9 cellular contexts compared by ENCODE assay signal in the genomic region with DNA sequence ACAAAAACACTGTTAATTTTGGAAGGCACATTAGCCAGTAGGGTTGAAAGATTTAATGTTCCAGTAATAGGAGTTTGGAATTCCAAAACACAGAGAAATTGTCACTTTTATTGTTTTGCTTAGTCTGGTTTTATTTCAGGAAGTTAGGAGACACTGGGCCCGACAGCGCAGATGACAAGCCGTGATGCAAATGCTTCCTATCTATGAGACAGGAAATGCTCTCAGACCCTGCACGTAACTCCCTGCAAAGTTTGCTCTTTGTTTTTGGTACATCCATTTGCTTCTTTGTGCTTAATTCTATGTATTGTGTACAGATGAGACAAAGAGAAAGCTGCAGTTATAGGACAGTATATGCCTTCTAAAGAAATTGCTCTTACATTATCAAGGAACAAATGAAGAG.
DNase-seq lines count a peak whose midpoint lies in the region; ATAC-seq, FAIRE-seq and TF ChIP-seq lines count a peak whose summit lies in the region.
"Had no signal": no experiment of that assay in that cellular context is flagged by ENCODE, and none has a peak within 500 bp of the region (broad histone marks: within the 10 kb centered on the region; RNA-seq: fewer than 3 reads in every experiment).

No MANE protein-coding gene starts in this region.

- peaks cover 40% of the 10 kb centered on the region for H3K4me1 Mint-ChIP-seq in activated T-cell treated with anti-CD3 and anti-CD28 coated beads, Interleukin-2, amount 50 U/mL, for 24 hours (ENCODE audit: low read depth)
- H3K4me1 Mint-ChIP-seq in mesothelial cell of epicardium = peaks cover 38% of the 10 kb centered on the region

- peak overlapping the region; percentile 55 for H3K18ac ChIP-seq in IMR-90 (ENCODE audit: low read depth, low read length)

- H3K27me3 ChIP-seq in IMR-90 (ENCODE audit: control insufficient read depth, insufficient read depth, low read length) = no peaks in the 10 kb centered on the region

- H3K4me3 ChIP-seq in IMR-90 (ENCODE audit: insufficient read depth, low read depth, low read length) = no peak overlapping the region

- ATAC-seq in IMR-90 (ENCODE audit: low read depth) = no peak; the same call in 1 of the 2 replicates
- ATAC-seq: Panc1 had no signal

- H3K79me1 ChIP-seq in IMR-90 (ENCODE audit: low read depth in 1 of 2, low read length in 2 of 2) = no peaks in the 10 kb centered on the region

- no CpG with 5 or more reads among the region's 4 CpGs for WGBS in IMR-90 (ENCODE audit: extremely low coverage in 2 of 2, insufficient read length in 1 of 2), 2 experiments

- H4K5ac ChIP-seq in IMR-90 (ENCODE audit: low read depth, low read length) = peak overlapping the region; percentile 56

- no peak overlapping the region for H4K91ac ChIP-seq in IMR-90 (ENCODE audit: insufficient read depth, low read depth, low read length)

- H2AK9ac ChIP-seq in IMR-90 (replicated peaks; ENCODE audit: low read depth, low read length, poor library complexity) = no peak overlapping the region

- TF ChIP-seq POLR2A in IMR-90 (IDR thresholded peaks at IDR 0.05; ENCODE audit: low read depth, low read length) (no peak), H54 (IDR thresholded peaks at IDR 0.05; ENCODE audit: low read depth, low read length) (no peak)

- DNase-seq in GM10266 (ENCODE audit: extremely low spot score) (peak; percentile 14), IMR-90 (peak; percentile 51), mesothelial cell of epicardium (ENCODE audit: low spot score in 2 of 2, unreplicated experiment in 2 of 2) (no peak), retina (no peak), RPMI8226 (no peak), inferior parietal cortex (ENCODE audit: extremely low spot score) (no peak), H54 (ENCODE audit: insufficient read length, low spot score) (no peak)
- no peak for DNase-seq in activated T-cell treated with anti-CD3 and anti-CD28 coated beads, Interleukin-2, amount 50 U/mL, for 24 hours

- H3K9me3 Mint-ChIP-seq in activated T-cell treated with anti-CD3 and anti-CD28 coated beads, Interleukin-2, amount 50 U/mL, for 24 hours = no peaks in the 10 kb centered on the region
- no peaks in the 10 kb centered on the region for H3K9me3 Mint-ChIP-seq in mesothelial cell of epicardium

- H2BK5ac ChIP-seq in IMR-90 (ENCODE audit: low read depth, low read length, poor library complexity, severe bottlenecking) = peak overlapping the region; percentile 43

- H3K14ac ChIP-seq in IMR-90 (replicated peaks; ENCODE audit: low read depth, low read length) = no peak overlapping the region; the same call in 1 of the 2 replicates

- peak overlapping the region; percentile 73 for H3K27ac Mint-ChIP-seq in activated T-cell treated with anti-CD3 and anti-CD28 coated beads, Interleukin-2, amount 50 U/mL, for 24 hours
- peak overlapping the region; percentile 71 for H3K27ac Mint-ChIP-seq in mesothelial cell of epicardium

- no peak overlapping the region for H2BK15ac ChIP-seq in IMR-90 (ENCODE audit: low read depth, low read length)

- 0 out of 2 replicates have a peak overlapping the region, but pooled peaks have one; percentile 31 for H3K4ac ChIP-seq in IMR-90 (ENCODE audit: low read depth, low read length)

- H3K27ac ChIP-seq in IMR-90 (ENCODE audit: insufficient read depth, low read length) = no peak overlapping the region

- H4K8ac ChIP-seq in IMR-90 (ENCODE audit: low read depth in 2 of 2, low read length in 2 of 2) = peak overlapping the region; percentile 4 to 50; a peak in 3 of 4 replicates

- no peak overlapping the region for H2AFZ ChIP-seq in IMR-90 (replicated peaks; ENCODE audit: low read length, poor library complexity)

- no peak overlapping the region for H2AK5ac ChIP-seq in IMR-90 (ENCODE audit: low read depth, low read length)

- in situ Hi-C loops in IMR-90 (cut with MboI; ENCODE audit: low sequenced_read_pairs) = no loop called here

- no peak overlapping the region for H3K23ac ChIP-seq in IMR-90 (ENCODE audit: low read depth, low read length)

- no peaks in the 10 kb centered on the region for H3K36me3 ChIP-seq in IMR-90 (ENCODE audit: control insufficient read depth, insufficient read depth, low read length)

- no peaks in the 10 kb centered on the region for H3K27me3 Mint-ChIP-seq in activated T-cell treated with anti-CD3 and anti-CD28 coated beads, Interleukin-2, amount 50 U/mL, for 24 hours
- H3K27me3 Mint-ChIP-seq in mesothelial cell of epicardium (ENCODE audit: low read depth) = no peaks in the 10 kb centered on the region

- no peaks in the 10 kb centered on the region for H4K20me1 ChIP-seq in IMR-90 (ENCODE audit: insufficient read depth, low read length)

- intact Hi-C loops in IMR-90 (cut with micrococcal nuclease) = no loop called here

- H3K9me3 ChIP-seq in IMR-90 (ENCODE audit: control insufficient read depth, insufficient read depth, low read length) = no peaks in the 10 kb centered on the region

- no peak overlapping the region for H3K9ac ChIP-seq in IMR-90 (ENCODE audit: low read depth, low read length)

- no peak overlapping the region for H3K56ac ChIP-seq in IMR-90 (ENCODE audit: extremely low read depth, insufficient read depth, low read length)

- no peak for TF ChIP-seq RAD21 in IMR-90 (IDR thresholded peaks at IDR 0.05; ENCODE audit: low read length)

- H2BK20ac ChIP-seq in IMR-90 (ENCODE audit: low read depth, low read length) = peak overlapping the region; percentile 30; the same call in 1 of the 2 replicates

- peak overlapping the region; percentile 4; the same call in 1 of the 2 replicates for H3K4me2 ChIP-seq in IMR-90 (ENCODE audit: low read depth, low read length)

- dilution Hi-C loops in IMR-90 (cut with HindIII; ENCODE audit: low sequenced_read_pairs, unreplicated experiment) = no loop called here

- no peak for FAIRE-seq in H54 (lab: Jason Lieb, UNC)

- no TSS peak for BruUV-seq in IMR-90 (replicated peaks; lab: Mats Ljungman, UMichigan)

- POLR2A ChIA-PET in IMR-90 (lab: Charles Lee; ENCODE audit: unreplicated experiment) = no interaction called here

- H3K4me3 Mint-ChIP-seq in activated T-cell treated with anti-CD3 and anti-CD28 coated beads, Interleukin-2, amount 50 U/mL, for 24 hours = peak overlapping the region; percentile 39
- no peak overlapping the region for H3K4me3 Mint-ChIP-seq in mesothelial cell of epicardium

- TF ChIP-seq CTCF in GM10266 (IDR thresholded peaks at IDR 0.05; ENCODE audit: control insufficient read depth, insufficient read depth, low read depth, missing control alignments) = no peak
- TF ChIP-seq CTCF in IMR-90 (conservative IDR thresholded peaks at IDR 0.05; ENCODE audit: low read depth, low read length) = no peak
- TF ChIP-seq CTCF in mesothelial cell of epicardium (IDR thresholded peaks at IDR 0.05; ENCODE audit: unreplicated experiment) = no peak

- 0 out of 2 replicates have a peak, but pooled peaks cover 3% of the 10 kb centered on the region for H3K9me1 ChIP-seq in IMR-90 (ENCODE audit: insufficient read depth, low read length)

- no peaks in the 10 kb centered on the region for H3K36me3 Mint-ChIP-seq in activated T-cell treated with anti-CD3 and anti-CD28 coated beads, Interleukin-2, amount 50 U/mL, for 24 hours (ENCODE audit: low read depth)
- H3K36me3 Mint-ChIP-seq in mesothelial cell of epicardium = no peaks in the 10 kb centered on the region

- CTCF ChIA-PET in IMR-90 (lab: Yijun Ruan, JAX) = no interaction called here

- peaks cover 8% of the 10 kb centered on the region for H3K4me1 ChIP-seq in IMR-90 (ENCODE audit: control insufficient read depth, insufficient read depth, low read length)

- H2BK120ac ChIP-seq in IMR-90 (ENCODE audit: low read depth, low read length) = 0 out of 2 replicates have a peak overlapping the region, but pooled peaks have one; percentile 13

TF ChIP-seq in IMR-90, 13 proteins besides CTCF, POLR2A, EP300 and RAD21:
- no peak for TF ChIP-seq RFX5 (IDR thresholded peaks at IDR 0.05; ENCODE audit: low read depth, low read length)
- no peak for TF ChIP-seq MAZ (IDR thresholded peaks at IDR 0.05; ENCODE audit: borderline replicate concordance, low read depth, low read length)
- no peak for TF ChIP-seq CEBPB (IDR thresholded peaks at IDR 0.05; ENCODE audit: low read depth, low read length)
- TF ChIP-seq MXI1 (IDR thresholded peaks at IDR 0.05; ENCODE audit: borderline replicate concordance, low read depth, low read length) = no peak
- TF ChIP-seq RCOR1 (IDR thresholded peaks at IDR 0.05; ENCODE audit: insufficient replicate concordance, low read length) = no peak
- no peak for TF ChIP-seq SMC3 (IDR thresholded peaks at IDR 0.05; ENCODE audit: low read depth, low read length)
- no peak for TF ChIP-seq FOS (IDR thresholded peaks at IDR 0.05; ENCODE audit: low read depth, low read length)
- no peak for TF ChIP-seq BHLHE40 (IDR thresholded peaks at IDR 0.05; ENCODE audit: low read depth, low read length)
- no peak for TF ChIP-seq NFE2L2 (IDR thresholded peaks at IDR 0.05; ENCODE audit: low read depth, low read length)
- no peak for TF ChIP-seq CHD1 (IDR thresholded peaks at IDR 0.05; ENCODE audit: low read depth, low read length)
- TF ChIP-seq, protein P1, sequence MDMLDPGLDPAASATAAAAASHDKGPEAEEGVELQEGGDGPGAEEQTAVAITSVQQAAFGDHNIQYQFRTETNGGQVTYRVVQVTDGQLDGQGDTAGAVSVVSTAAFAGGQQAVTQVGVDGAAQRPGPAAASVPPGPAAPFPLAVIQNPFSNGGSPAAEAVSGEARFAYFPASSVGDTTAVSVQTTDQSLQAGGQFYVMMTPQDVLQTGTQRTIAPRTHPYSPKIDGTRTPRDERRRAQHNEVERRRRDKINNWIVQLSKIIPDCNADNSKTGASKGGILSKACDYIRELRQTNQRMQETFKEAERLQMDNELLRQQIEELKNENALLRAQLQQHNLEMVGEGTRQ (IDR thresholded peaks at IDR 0.05; ENCODE audit: low read depth, low read length) = no peak
- TF ChIP-seq MAFK (IDR thresholded peaks at IDR 0.05; ENCODE audit: low read depth, low read length) = no peak
- TF ChIP-seq, protein P2, sequence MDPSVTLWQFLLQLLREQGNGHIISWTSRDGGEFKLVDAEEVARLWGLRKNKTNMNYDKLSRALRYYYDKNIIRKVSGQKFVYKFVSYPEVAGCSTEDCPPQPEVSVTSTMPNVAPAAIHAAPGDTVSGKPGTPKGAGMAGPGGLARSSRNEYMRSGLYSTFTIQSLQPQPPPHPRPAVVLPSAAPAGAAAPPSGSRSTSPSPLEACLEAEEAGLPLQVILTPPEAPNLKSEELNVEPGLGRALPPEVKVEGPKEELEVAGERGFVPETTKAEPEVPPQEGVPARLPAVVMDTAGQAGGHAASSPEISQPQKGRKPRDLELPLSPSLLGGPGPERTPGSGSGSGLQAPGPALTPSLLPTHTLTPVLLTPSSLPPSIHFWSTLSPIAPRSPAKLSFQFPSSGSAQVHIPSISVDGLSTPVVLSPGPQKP (IDR thresholded peaks at IDR 0.05; ENCODE audit: borderline replicate concordance, low read depth, low read length) = no peak
TF ChIP-seq in IMR-90: peak in this region for 0.

Comparison
In these comparisons a context has a peak if more than half of its experiments do, and no peak if none do; other contexts are left out.
1. DNase-seq: peak in GM10266 (single experiment) and IMR-90 (single experiment); none in activated T-cell treated with anti-CD3 and anti-CD28 coated beads, Interleukin-2, amount 50 U/mL, for 24 hours (single experiment), mesothelial cell of epicardium (0 of 2), retina (single experiment), RPMI8226 (single experiment), inferior parietal cortex (single experiment) and H54 (single experiment).